Comparison of ENCODE assay signal across 33 cellular contexts in the genomic region with DNA sequence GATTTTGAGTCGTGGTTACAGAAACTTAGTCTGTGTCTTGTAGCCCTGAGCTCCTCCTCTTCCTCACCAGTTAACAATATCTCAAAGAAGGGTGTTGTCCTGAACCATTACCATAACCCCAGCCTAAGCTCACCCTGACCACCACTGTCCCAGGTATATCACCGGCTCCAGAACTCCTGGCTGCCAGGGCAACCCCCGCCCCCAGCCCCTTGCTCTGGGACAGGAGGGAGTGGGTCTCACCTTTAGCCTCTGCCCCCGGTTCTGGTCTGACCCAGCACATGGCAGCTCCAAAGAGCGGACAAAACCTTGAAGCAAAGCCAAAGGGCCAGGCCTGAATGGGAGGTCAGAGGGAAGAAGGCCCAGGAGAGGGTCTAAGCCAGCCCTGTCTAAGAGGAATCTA. TPM values are rescaled to one million over a fixed set of nuclear protein-coding genes. Genes with fewer than 3 reads are reported as not detected.
A peak's percentile ranks its signal among the peaks of the same experiment; 100 is the strongest.
DNase-seq lines count a peak whose midpoint lies in the region; ATAC-seq, FAIRE-seq and TF ChIP-seq lines count a peak whose summit lies in the region.
"Had no signal": no experiment of that assay in that cellular context is flagged by ENCODE, and none has a peak within 500 bp of the region (broad histone marks: within the 10 kb centered on the region; RNA-seq: fewer than 3 reads in every experiment).

No MANE protein-coding gene starts in this region.

- H3K9ac ChIP-seq in liver (ENCODE audit: low read depth in 1 of 2, low read length in 2 of 2), result peak overlapping the region in 1 of 2 donors; percentile 64
- H3K9ac ChIP-seq: parathyroid adenoma had no signal

- ATAC-seq in HG03135 (IDR thresholded peaks at IDR 0.05; ENCODE audit: unreplicated experiment) (no peak), GM21723 (IDR thresholded peaks at IDR 0.05; ENCODE audit: unreplicated experiment) (no peak)
- ATAC-seq: foreskin keratinocyte, right cardiac atrium had no signal

- TF ChIP-seq CTCF in C4-2B (conservative IDR thresholded peaks at IDR 0.05), result no peak
- no peak for TF ChIP-seq CTCF in liver (IDR thresholded peaks at IDR 0.05; ENCODE audit: low read depth, low read length, missing input control)

- H3K4me3 ChIP-seq in liver (ENCODE audit: low read depth in 1 of 3, low read length in 3 of 3) (no peak overlapping the region), small intestine (ENCODE audit: low read depth in 1 of 2, low read length in 2 of 2) (no peak overlapping the region)
- H3K4me3 ChIP-seq: ascending aorta, esophagus squamous epithelium, lung, spleen, tibial artery had no signal

- WGBS in liver, result 28% methylated on average over 5 of the region's 5 CpGs
- 48 to 71% (median 52%) methylated on average over 5 of the region's 5 CpGs for WGBS in small intestine, 3 donors

- H3K27ac ChIP-seq in C4-2B (peak overlapping the region; percentile 59; the same call in 1 of the 2 replicates), cingulate gyrus (ENCODE audit: low read depth, low read length) (peak overlapping the region; percentile 79), liver (ENCODE audit: low read depth in 1 of 2, low read length in 2 of 2) (peak overlapping the region; percentile 73 to 86), small intestine (ENCODE audit: low read depth in 1 of 2, low read length in 1 of 2) (peak overlapping the region; percentile 22 to 38)
- H3K27ac ChIP-seq: ascending aorta, esophagus squamous epithelium, foreskin keratinocyte, parathyroid adenoma, spleen, tibial artery had no signal

- H3K36me3 ChIP-seq in liver (ENCODE audit: control insufficient read depth in 4 of 4, insufficient read depth in 3 of 4, low read depth in 1 of 4, low read length in 3 of 4) (peaks cover 0 to 7% (median 5%) of the 10 kb centered on the region in 4 donors), small intestine (ENCODE audit: control insufficient read depth in 2 of 2, insufficient read depth in 2 of 2, low read length in 2 of 2) (no peaks in the 10 kb centered on the region)
- H3K36me3 ChIP-seq: ascending aorta, esophagus squamous epithelium, spleen, tibial artery had no signal

- no peak for DNase-seq in small intestine
- DNase-seq in anterior cingulate cortex (lab: John Stamatoyannopoulos, UW), result no peak
- no peak for DNase-seq in effector CD8-positive, alpha-beta T cell (lab: John Stamatoyannopoulos, UW)
- DNase-seq: activated CD4-positive, alpha-beta T cell treated with anti-CD3 and anti-CD28 coated beads for 48 hours; activated CD8-positive, alpha-beta memory T cell treated with anti-CD3 and anti-CD28 coated beads for 24 hours; activated effector memory CD4-positive, alpha-beta T cell treated with anti-CD3 and anti-CD28 coated beads, Interleukin-2, amount 50 U/mL, for 16 hours; activated naive CD8-positive, alpha-beta T cell treated with anti-CD3 and anti-CD28 coated beads for 36 hours; activated T-cell treated with anti-CD3 and anti-CD28 coated beads, Interleukin-2, amount 50 U/mL, for 1 hour; DND-41; esophagus squamous epithelium; foreskin keratinocyte; GF-D8; kidney glomerular epithelial cell; NCI-H2107; NCI-H774; nephron progenitor cell; right cardiac atrium; SIG-M5; spleen; stimulated activated CD4-positive, alpha-beta T cell treated with anti-CD3 and anti-CD28 coated beads, Interleukin-2, amount 100 ng/mL, for 24 hours; tibial artery had no signal

- H3K4me1 ChIP-seq in liver (ENCODE audit: control insufficient read depth in 4 of 4, insufficient read depth in 4 of 4, low read length in 3 of 4), result peaks cover 22 to 77% (median 67%) of the 10 kb centered on the region in 4 donors
- peaks cover 0 to 13% of the 10 kb centered on the region in 2 donors for H3K4me1 ChIP-seq in small intestine (ENCODE audit: control insufficient read depth in 2 of 2, insufficient read depth in 1 of 2, low read depth in 1 of 2, low read length in 1 of 2)
- H3K4me1 ChIP-seq: foreskin keratinocyte had no signal

- TF ChIP-seq RAD21 in liver (IDR thresholded peaks at IDR 0.05), result no peak

- H3K9me3 ChIP-seq in liver (ENCODE audit: control insufficient read depth in 4 of 4, low read length in 3 of 4) (no peaks in the 10 kb centered on the region), small intestine (ENCODE audit: control insufficient read depth, low read depth) (no peaks in the 10 kb centered on the region)
- H3K9me3 ChIP-seq: ascending aorta, esophagus squamous epithelium, spleen, tibial artery had no signal

- FAIRE-seq in small intestine (lab: Jason Lieb, UNC), result no peak
- FAIRE-seq: endometrium had no signal

- H3K27me3 ChIP-seq in liver (ENCODE audit: control insufficient read depth in 4 of 4, insufficient read depth in 4 of 4, low read length in 3 of 4), result no peaks in the 10 kb centered on the region
- no peaks in the 10 kb centered on the region for H3K27me3 ChIP-seq in small intestine (ENCODE audit: control insufficient read depth in 2 of 2, insufficient read depth in 2 of 2, low read length in 2 of 2)
- H3K27me3 ChIP-seq: ascending aorta had no signal

TF ChIP-seq in liver, 16 proteins besides CTCF, POLR2A, EP300 and RAD21:
- TF ChIP-seq JUND (IDR thresholded peaks at IDR 0.05) (no peak), HNF4G (IDR thresholded peaks at IDR 0.05) (peak; percentile 14), NR2F2 (IDR thresholded peaks at IDR 0.05) (peak; percentile 52), RXRA (IDR thresholded peaks at IDR 0.05) (peak; percentile 44 to 72), HNF4A (conservative IDR thresholded peaks at IDR 0.05) (peak; percentile 54 to 59), YY1 (IDR thresholded peaks at IDR 0.05) (no peak)

RNA-seq across cellular contexts. Expression of a gene that starts 5.6 kb away (rescaled TPM):
- total RNA-seq in liver, result 10 to 100 TPM; 64.9 to 83.3 TPM
- 10 to 100 TPM; 31.7 to 71.3 TPM for polyA plus RNA-seq in liver
- 10 to 100 TPM; 49.8 to 75.1 (median 69.2) TPM for polyA plus RNA-seq in small intestine

RNA-seq across cellular contexts. Expression of a gene that starts 13.8 kb away (rescaled TPM):
- 100 to 1,000 TPM in 1 of 2 donors, 10 to 100 TPM in 1; 74.8 to 141 TPM for total RNA-seq in liver
- 10 to 100 TPM; 33.2 to 94.9 TPM for polyA plus RNA-seq in liver
- polyA plus RNA-seq in small intestine, result 10 to 100 TPM in 1 of 3 donors, 1 to 10 TPM in 2; 6.5 to 17.4 (median 7.6) TPM
- total RNA-seq: foreskin keratinocyte, spleen had no signal
- polyA plus RNA-seq: CD14-positive monocyte, foreskin keratinocyte, IgD-negative memory B cell, spleen had no signal

RNA-seq across cellular contexts. Expression of a gene that starts 55.2 kb away (rescaled TPM):
- total RNA-seq in liver, result not detected
- polyA plus RNA-seq in liver (not detected), small intestine (not detected)
- total RNA-seq: activated naive CD8-positive, alpha-beta T cell treated with anti-CD3 and anti-CD28 coated beads for 36 hours; ascending aorta; cardiac septum; esophagus squamous epithelium; foreskin keratinocyte; lung; right cardiac atrium; spleen had no signal
- polyA plus RNA-seq: CD14-positive monocyte, foreskin keratinocyte, IgD-negative memory B cell, lung, right cardiac atrium, spleen had no signal
